19 cellular contexts compared by ENCODE assay signal in the genomic region with DNA sequence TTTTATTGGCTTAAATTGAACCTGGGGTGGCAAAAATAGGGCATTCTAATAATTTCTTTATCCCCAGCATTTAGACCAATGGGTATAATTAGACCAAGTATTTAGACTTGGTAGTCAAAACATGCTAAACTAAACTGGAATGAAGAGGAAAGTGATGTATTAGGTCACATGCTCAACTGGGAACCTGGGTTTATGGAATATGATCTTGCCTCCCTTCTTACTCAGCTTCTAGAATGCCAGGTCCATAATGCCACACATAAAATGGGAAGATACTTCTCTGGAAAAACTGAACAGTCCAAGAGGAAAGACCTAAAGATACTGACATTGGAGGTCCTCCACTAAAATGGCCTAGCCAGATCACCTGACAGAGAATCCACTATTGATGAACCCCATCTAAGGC.
DNase-seq lines count a peak whose midpoint lies in the region; ATAC-seq and TF ChIP-seq lines count a peak whose summit lies in the region.
"Had no signal": no experiment of that assay in that cellular context is flagged by ENCODE, and none has a peak within 500 bp of the region (broad histone marks: within the 10 kb centered on the region; RNA-seq: fewer than 3 reads in every experiment).

No MANE protein-coding gene starts in this region.

- H3K27me3 ChIP-seq in neutrophil, result no peaks in the 10 kb centered on the region
- H3K27me3 ChIP-seq: pancreas, sigmoid colon, suprapubic skin had no signal

- TF ChIP-seq CTCF in neutrophil (IDR thresholded peaks at IDR 0.05), result no peak

- peaks cover 59 to 60% of the 10 kb centered on the region in 2 experiments for H3K4me1 ChIP-seq in neutrophil (ENCODE audit: control insufficient read depth in 1 of 2, insufficient read depth in 1 of 2, low read depth in 1 of 2, low read length in 1 of 2)
- H3K4me1 ChIP-seq: pancreas, sigmoid colon had no signal

- peaks cover 51% of the 10 kb centered on the region for H3K4me1 Mint-ChIP-seq in activated T-cell treated with anti-CD3 and anti-CD28 coated beads, Interleukin-2, amount 50 U/mL, for 24 hours (ENCODE audit: low read depth)
- peaks cover 48% of the 10 kb centered on the region for H3K4me1 Mint-ChIP-seq in activated naive CD8-positive, alpha-beta T cell treated with anti-CD3 and anti-CD28 coated beads, Interleukin-2, amount 50 U/mL, for 24 hours

- H3K27ac Mint-ChIP-seq in activated T-cell treated with anti-CD3 and anti-CD28 coated beads, Interleukin-2, amount 50 U/mL, for 24 hours, result peak overlapping the region; percentile 89
- H3K27ac Mint-ChIP-seq in activated naive CD8-positive, alpha-beta T cell treated with anti-CD3 and anti-CD28 coated beads, Interleukin-2, amount 50 U/mL, for 24 hours, result peak overlapping the region; percentile 36

- no peak overlapping the region for H3K4me3 Mint-ChIP-seq in activated T-cell treated with anti-CD3 and anti-CD28 coated beads, Interleukin-2, amount 50 U/mL, for 24 hours
- peak overlapping the region; percentile 3 for H3K4me3 Mint-ChIP-seq in activated naive CD8-positive, alpha-beta T cell treated with anti-CD3 and anti-CD28 coated beads, Interleukin-2, amount 50 U/mL, for 24 hours

- H3K36me3 Mint-ChIP-seq in activated T-cell treated with anti-CD3 and anti-CD28 coated beads, Interleukin-2, amount 50 U/mL, for 24 hours (ENCODE audit: low read depth), result no peaks in the 10 kb centered on the region
- no peaks in the 10 kb centered on the region for H3K36me3 Mint-ChIP-seq in activated naive CD8-positive, alpha-beta T cell treated with anti-CD3 and anti-CD28 coated beads, Interleukin-2, amount 50 U/mL, for 24 hours (ENCODE audit: low read depth)

- no peak for ATAC-seq in activated naive CD8-positive, alpha-beta T cell treated with anti-CD3 and anti-CD28 coated beads, Interleukin-2, amount 50 U/mL, for 24 hours
- ATAC-seq in GM21390 (IDR thresholded peaks at IDR 0.05; ENCODE audit: unreplicated experiment) (no peak), HG02885 (IDR thresholded peaks at IDR 0.05; ENCODE audit: poor library complexity, unreplicated experiment) (no peak)
- ATAC-seq: left ventricle myocardium superior, pancreas had no signal

- H3K27ac ChIP-seq in neutrophil, result peak overlapping the region; percentile 98
- H3K27ac ChIP-seq: pancreas, sigmoid colon, suprapubic skin had no signal

- H3K27me3 Mint-ChIP-seq in activated T-cell treated with anti-CD3 and anti-CD28 coated beads, Interleukin-2, amount 50 U/mL, for 24 hours, result no peaks in the 10 kb centered on the region
- H3K27me3 Mint-ChIP-seq in activated naive CD8-positive, alpha-beta T cell treated with anti-CD3 and anti-CD28 coated beads, Interleukin-2, amount 50 U/mL, for 24 hours, result no peaks in the 10 kb centered on the region

- no peak for TF ChIP-seq EP300 in Ishikawa (IDR thresholded peaks at IDR 0.05; ENCODE audit: borderline replicate concordance)

- H3K9me3 ChIP-seq in neutrophil, result no peaks in the 10 kb centered on the region
- H3K9me3 ChIP-seq: pancreas, sigmoid colon, suprapubic skin had no signal

- TF ChIP-seq RAD21 in Ishikawa (IDR thresholded peaks at IDR 0.05; ENCODE audit: low read depth), result no peak

- no peak for DNase-seq in activated T-cell treated with anti-CD3 and anti-CD28 coated beads, Interleukin-2, amount 50 U/mL, for 24 hours
- DNase-seq in activated T-cell treated with anti-CD3 and anti-CD28 coated beads for 4 hours (no peak), NCI-H774 (lab: John Stamatoyannopoulos, UW) (no peak)
- no peak for DNase-seq in activated naive CD8-positive, alpha-beta T cell treated with anti-CD3 and anti-CD28 coated beads, Interleukin-2, amount 50 U/mL, for 24 hours
- DNase-seq: activated CD4-positive, alpha-beta T cell treated with anti-CD3 and anti-CD28 coated beads, Interleukin-2, amount 50 U/mL, for 1 hour; activated effector memory CD4-positive, alpha-beta T cell treated with anti-CD3 and anti-CD28 coated beads, Interleukin-2, amount 50 U/mL, for 16 hours; cortex of kidney; left ventricle myocardium superior; NCI-H2081; NCI-H524 treated with DMSO at 0.1 percent for 48 hours; pancreas; SIG-M5; sigmoid colon; stimulated activated CD4-positive, alpha-beta T cell treated with anti-CD3 and anti-CD28 coated beads, Interleukin-2, amount 100 ng/mL, for 24 hours had no signal

- no peaks in the 10 kb centered on the region for H3K36me3 ChIP-seq in neutrophil
- H3K36me3 ChIP-seq: pancreas, sigmoid colon, suprapubic skin had no signal

- no peaks in the 10 kb centered on the region for H3K9me3 Mint-ChIP-seq in activated T-cell treated with anti-CD3 and anti-CD28 coated beads, Interleukin-2, amount 50 U/mL, for 24 hours
- no peaks in the 10 kb centered on the region for H3K9me3 Mint-ChIP-seq in activated naive CD8-positive, alpha-beta T cell treated with anti-CD3 and anti-CD28 coated beads, Interleukin-2, amount 50 U/mL, for 24 hours

- peak overlapping the region in 1 of 2 experiments; percentile 40 for H3K4me3 ChIP-seq in neutrophil (ENCODE audit: low read depth in 1 of 2, low read length in 1 of 2)
- H3K4me3 ChIP-seq: pancreas, sigmoid colon, suprapubic skin had no signal

TF ChIP-seq in Ishikawa, 13 proteins besides CTCF, POLR2A, EP300 and RAD21:
- TF ChIP-seq NFIC (IDR thresholded peaks at IDR 0.05) (no peak), ZBTB7A (IDR thresholded peaks at IDR 0.05; ENCODE audit: low read depth) (no peak), TEAD4 (IDR thresholded peaks at IDR 0.05) (no peak), YY1 (IDR thresholded peaks at IDR 0.05; ENCODE audit: low read depth) (no peak), EGR1 (IDR thresholded peaks at IDR 0.05) (no peak)
- TF ChIP-seq, protein P1, sequence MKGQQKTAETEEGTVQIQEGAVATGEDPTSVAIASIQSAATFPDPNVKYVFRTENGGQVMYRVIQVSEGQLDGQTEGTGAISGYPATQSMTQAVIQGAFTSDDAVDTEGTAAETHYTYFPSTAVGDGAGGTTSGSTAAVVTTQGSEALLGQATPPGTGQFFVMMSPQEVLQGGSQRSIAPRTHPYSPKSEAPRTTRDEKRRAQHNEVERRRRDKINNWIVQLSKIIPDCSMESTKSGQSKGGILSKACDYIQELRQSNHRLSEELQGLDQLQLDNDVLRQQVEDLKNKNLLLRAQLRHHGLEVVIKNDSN (IDR thresholded peaks at IDR 0.05), result 0 out of 2 replicates have a peak, but pooled peaks have one; percentile 26
